In the genomic region with DNA sequence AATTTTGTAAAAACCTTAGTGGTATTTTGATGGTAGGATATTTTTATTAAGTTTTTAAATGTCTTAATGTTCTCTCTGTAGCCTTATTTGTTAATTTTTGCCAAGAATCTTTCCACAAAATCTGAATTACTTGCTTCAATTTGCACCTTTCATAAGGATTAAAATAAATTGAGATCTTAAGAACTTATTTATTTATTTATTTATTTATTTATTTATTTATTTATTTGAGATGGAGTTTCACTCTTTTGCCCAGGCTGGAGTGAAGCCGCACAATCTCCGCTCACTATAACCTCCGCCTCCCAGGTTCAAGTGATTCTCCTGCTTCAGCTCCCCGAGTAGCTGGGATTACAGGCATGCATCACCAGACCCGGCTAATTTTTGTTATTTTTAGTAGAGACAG, we compare ENCODE assay signal across 33 cellular contexts.
"Had no signal": no experiment of that assay in that cellular context is flagged by ENCODE, and none has a peak within 500 bp of the region (broad histone marks: within the 10 kb centered on the region; RNA-seq: fewer than 3 reads in every experiment).

No MANE protein-coding gene starts in this region.

- ATAC-seq: activated naive CD4-positive, alpha-beta T cell treated with anti-CD3 and anti-CD28 coated beads, Interleukin-2, amount 50 U/mL, for 72 hours; activated naive CD8-positive, alpha-beta T cell treated with anti-CD3 and anti-CD28 coated beads, Interleukin-2, amount 50 U/mL, for 24 hours; activated T-cell treated with anti-CD3 and anti-CD28 coated beads, Interleukin-2, amount 50 U/mL, for 4 hours; activated T-cell treated with anti-CD3 and anti-CD28 coated beads, Interleukin-2, amount 50 U/mL, for 72 hours; activated T-helper 17 cell treated with anti-CD3 and anti-CD28 coated beads, Interleukin-2, amount 50 U/mL, for 72 hours; body of pancreas had no signal

- FAIRE-seq: astrocyte, bronchial epithelial cell had no signal

- H3K27ac ChIP-seq: adrenal gland, ascending aorta, body of pancreas, brain microvascular endothelial cell, breast epithelium, cardiac muscle cell had no signal

- H3K4me1 ChIP-seq: ascending aorta, breast epithelium had no signal

- H3K9me3 ChIP-seq: adrenal gland, ascending aorta, body of pancreas, breast epithelium had no signal

- H3K4me3 ChIP-seq: adrenal gland, ascending aorta, body of pancreas, breast epithelium, cardiac muscle cell had no signal

- H3K27me3 ChIP-seq: adrenal gland, ascending aorta, body of pancreas, brain microvascular endothelial cell, breast epithelium, cardiac muscle cell had no signal

- DNase-seq: activated effector memory CD4-positive, alpha-beta T cell treated with anti-CD3 and anti-CD28 coated beads, Interleukin-2, amount 50 U/mL, for 16 hours; activated effector memory CD4-positive, alpha-beta T cell treated with Interleukin-2 at 50 U/mL for 16 hours; activated gamma-delta T cell; activated gamma-delta T cell treated with Interleukin-2 at 50 U/mL for 16 hours; activated naive CD4-positive, alpha-beta T cell; activated naive CD4-positive, alpha-beta T cell treated with anti-CD3 and anti-CD28 coated beads for 36 hours; activated naive CD4-positive, alpha-beta T cell treated with anti-CD3 and anti-CD28 coated beads, Interleukin-2, amount 10 ng/mL, durations not matched to agents 7 days and 5 days; activated naive CD4-positive, alpha-beta T cell treated with anti-CD3 and anti-CD28 coated beads, Interleukin-2, amount 50 U/mL, for 16 hours; activated naive CD8-positive, alpha-beta T cell treated with anti-CD3 and anti-CD28 coated beads for 36 hours; activated naive CD8-positive, alpha-beta T cell treated with anti-CD3 and anti-CD28 coated beads, Interleukin-2, amount 10 ng/mL, durations not matched to agents 7 days and 5 days; activated naive CD8-positive, alpha-beta T cell treated with anti-CD3 and anti-CD28 coated beads, Interleukin-2, amount 50 U/mL, for 24 hours; activated T-cell treated with anti-CD3 and anti-CD28 coated beads, Interleukin-2, amount 50 U/mL, for 1 hour; activated T-cell treated with anti-CD3 and anti-CD28 coated beads, Interleukin-2, amount 50 U/mL, for 24 hours; activated T-cell treated with anti-CD3 and anti-CD28 coated beads, Interleukin-2, amount 50 U/mL, for 4 hours; activated T-cell treated with anti-CD3 and anti-CD28 coated beads, Interleukin-2, amount 50 U/mL, for 48 hours; activated T-cell treated with anti-CD3 and anti-CD28 coated beads, Interleukin-2, amount 50 U/mL, for 72 hours; adrenal gland; amniotic stem cell; amygdala; anterior cingulate cortex; aorta; body of pancreas; brain microvascular endothelial cell; caudate nucleus; central memory CD4-positive, alpha-beta T cell; cerebellar nuclear complex had no signal

- H3K36me3 ChIP-seq: adrenal gland, ascending aorta, brain microvascular endothelial cell, breast epithelium, cardiac muscle cell had no signal
